In genomic region chr17:75084039-75084660, GRCh38 we compare ENCODE assay signal across 9 cellular contexts. TPM values are rescaled to one million over a fixed set of nuclear protein-coding genes. Genes with fewer than 3 reads are reported as not detected.
DNase-seq lines count a peak whose midpoint lies in the region; TF ChIP-seq lines count a peak whose summit lies in the region.
"Had no signal": no experiment of that assay in that cellular context is flagged by ENCODE, and none has a peak within 500 bp of the region (broad histone marks: within the 10 kb centered on the region; RNA-seq: fewer than 3 reads in every experiment).

No MANE protein-coding gene starts in this region.

- DNase-seq in NCI-H748 (lab: John Stamatoyannopoulos, UW; ENCODE audit: unreplicated experiment) (peak; percentile 24), NCI-H748 treated with DMSO at 0.1 percent for 48 hours (lab: John Stamatoyannopoulos, UW) (no peak), GM20000 (ENCODE audit: low spot score) (no peak), NCI-H1092 treated with DMSO at 0.1 percent for 48 hours (lab: John Stamatoyannopoulos, UW) (no peak)
- peak; percentile 18 for DNase-seq in activated naive CD8-positive, alpha-beta T cell treated with anti-CD3 and anti-CD28 coated beads for 36 hours
- DNase-seq: activated CD4-positive, alpha-beta T cell treated with anti-CD3 and anti-CD28 coated beads for 1 hour; heart left ventricle; MV-4-11 had no signal

- TF ChIP-seq CTCF in nephron (IDR thresholded peaks at IDR 0.05; ENCODE audit: unreplicated experiment in 3 of 3) (no peak), GM20000 (IDR thresholded peaks at IDR 0.05; ENCODE audit: extremely low read depth, missing control alignments) (no peak)

- no peak overlapping the region for H3K4me3 Mint-ChIP-seq in activated naive CD8-positive, alpha-beta T cell treated with anti-CD3 and anti-CD28 coated beads for 36 hours
- H3K4me3 Mint-ChIP-seq in nephron = peak overlapping the region in 2 of 3 experiments; percentile 16 to 37

- H3K36me3 Mint-ChIP-seq in activated naive CD8-positive, alpha-beta T cell treated with anti-CD3 and anti-CD28 coated beads for 36 hours = no peaks in the 10 kb centered on the region
- H3K36me3 Mint-ChIP-seq in nephron (ENCODE audit: low read depth) = no peaks in the 10 kb centered on the region

- H3K4me1 Mint-ChIP-seq in activated naive CD8-positive, alpha-beta T cell treated with anti-CD3 and anti-CD28 coated beads for 36 hours = peaks cover 31% of the 10 kb centered on the region
- peaks cover 46% of the 10 kb centered on the region for H3K4me1 Mint-ChIP-seq in nephron

- H3K27ac Mint-ChIP-seq in activated naive CD8-positive, alpha-beta T cell treated with anti-CD3 and anti-CD28 coated beads for 36 hours = peak overlapping the region; percentile 48
- H3K27ac Mint-ChIP-seq in nephron = peak overlapping the region; percentile 50 to 79 (median 77)

- H3K27me3 Mint-ChIP-seq in activated naive CD8-positive, alpha-beta T cell treated with anti-CD3 and anti-CD28 coated beads for 36 hours = no peaks in the 10 kb centered on the region
- H3K27me3 Mint-ChIP-seq in nephron (ENCODE audit: low read depth) = peaks cover 1% of the 10 kb centered on the region

- no peaks in the 10 kb centered on the region for H3K9me3 Mint-ChIP-seq in activated naive CD8-positive, alpha-beta T cell treated with anti-CD3 and anti-CD28 coated beads for 36 hours
- no peaks in the 10 kb centered on the region for H3K9me3 Mint-ChIP-seq in nephron

RNA-seq across cellular contexts. Expression of gene SLC16A5, which starts 3.6 kb away (rescaled TPM):
- 1 to 10 TPM; 2.1 TPM for total RNA-seq in activated naive CD8-positive, alpha-beta T cell treated with anti-CD3 and anti-CD28 coated beads for 36 hours

RNA-seq across cellular contexts. Expression of gene ARMC7, which starts 25.6 kb away (rescaled TPM):
- 1 to 10 TPM; 6.5 to 6.6 TPM for total RNA-seq in activated naive CD8-positive, alpha-beta T cell treated with anti-CD3 and anti-CD28 coated beads for 36 hours

RNA-seq across cellular contexts. Expression of gene KCTD2, which starts 37.1 kb away (rescaled TPM):
- total RNA-seq in activated naive CD8-positive, alpha-beta T cell treated with anti-CD3 and anti-CD28 coated beads for 36 hours = 10 to 100 TPM; 14.1 to 14.7 TPM

RNA-seq across cellular contexts. Expression of gene ATP5PD, which starts 37.4 kb away (rescaled TPM):
- total RNA-seq in activated naive CD8-positive, alpha-beta T cell treated with anti-CD3 and anti-CD28 coated beads for 36 hours = 100 to 1,000 TPM; 185 to 189 TPM

RNA-seq across cellular contexts. Expression of gene NT5C, which starts 47.4 kb away (rescaled TPM):
- 10 to 100 TPM; 71.2 to 74.8 TPM for total RNA-seq in activated naive CD8-positive, alpha-beta T cell treated with anti-CD3 and anti-CD28 coated beads for 36 hours

Comparison
In these comparisons a context has a peak if more than half of its experiments do, and no peak if none do; other contexts are left out.
1. DNase-seq: peak in NCI-H748 (single experiment) and activated naive CD8-positive, alpha-beta T cell treated with anti-CD3 and anti-CD28 coated beads for 36 hours (single experiment); none in NCI-H748 treated with DMSO at 0.1 percent for 48 hours (single experiment), GM20000 (single experiment) and NCI-H1092 treated with DMSO at 0.1 percent for 48 hours (single experiment).